ENCODE assay signal across 7 cellular contexts in genomic region chr9:35490155-35490909, GRCh38. TPM values are rescaled to one million over a fixed set of nuclear protein-coding genes. Genes with fewer than 3 reads are reported as not detected.
DNase-seq lines count a peak whose midpoint lies in the region; ATAC-seq and TF ChIP-seq lines count a peak whose summit lies in the region.

No MANE protein-coding gene starts in this region.

- peaks cover 0 to 18% (median 4%) of the 10 kb centered on the region in 4 donors for H3K4me1 ChIP-seq in right lobe of liver

- no peaks in the 10 kb centered on the region for H3K27me3 ChIP-seq in right lobe of liver

- no peak for TF ChIP-seq POLR2A in right lobe of liver (IDR thresholded peaks at IDR 0.05)

- TF ChIP-seq CTCF in GM12864 (IDR thresholded peaks at IDR 0.05; ENCODE audit: low read depth, low read length, missing control alignments): no peak
- no peak for TF ChIP-seq CTCF in choroid plexus epithelial cell (conservative IDR thresholded peaks at IDR 0.05; ENCODE audit: low read depth, low read length)
- TF ChIP-seq CTCF in right lobe of liver (IDR thresholded peaks at IDR 0.05): no peak

- intact Hi-C loops in right lobe of liver (cut with DNase I): no loop called here

- H3K36me3 ChIP-seq in right lobe of liver: no peaks in the 10 kb centered on the region

- no peak for DNase-seq in GM12864 (ENCODE audit: low read depth)
- peak; percentile 59 for DNase-seq in NCI-H1092 treated with DMSO at 0.1 percent for 48 hours (lab: John Stamatoyannopoulos, UW)
- no peak for DNase-seq in choroid plexus epithelial cell (ENCODE audit: low read depth)
- peak; percentile 44 to 68 (median 59) for DNase-seq in right lobe of liver
- peak; percentile 50 for DNase-seq in superior temporal gyrus (ENCODE audit: extremely low spot score)

- 1% methylated on average over 28 of the region's 44 CpGs for WGBS in right lobe of liver (ENCODE audit: insufficient coverage, low coverage, low lambda C conversion rate, missing lambda C conversion rate)

- H3K4me3 ChIP-seq in GM12864 (ENCODE audit: low read depth, low read length) (peak overlapping the region; percentile 54), choroid plexus epithelial cell (ENCODE audit: low read depth, low read length) (peak overlapping the region; percentile 94), right lobe of liver (peak overlapping the region; percentile 67 to 86 (median 74))

- no peaks in the 10 kb centered on the region for H3K9me3 ChIP-seq in right lobe of liver

- peak; percentile 40 to 63 (median 54) for ATAC-seq in right lobe of liver
- ATAC-seq in GM19035 (IDR thresholded peaks at IDR 0.05; ENCODE audit: unreplicated experiment): no peak
- no peak for ATAC-seq in HG03442 (IDR thresholded peaks at IDR 0.05; ENCODE audit: unreplicated experiment)

- H3K27ac ChIP-seq in right lobe of liver: peak overlapping the region; percentile 73 to 93 (median 90)

RNA-seq across cellular contexts. Expression of gene RUSC2, which starts 0.4 kb away (rescaled TPM):
- total RNA-seq in right lobe of liver: 10 to 100 TPM in 2 of 6 experiments, 1 to 10 TPM in 4; 6.0 to 12.9 (median 9.1) TPM

Comparison
In these comparisons a context has a peak if more than half of its experiments do, and no peak if none do; other contexts are left out.
1. DNase-seq: peak in NCI-H1092 treated with DMSO at 0.1 percent for 48 hours (single experiment), right lobe of liver (3 of 3) and superior temporal gyrus (single experiment); none in GM12864 (single experiment) and choroid plexus epithelial cell (single experiment).
2. ATAC-seq: peak in right lobe of liver (4 of 4); none in GM19035 (single experiment) and HG03442 (single experiment).
3. Peak in every context shown above with its lines, with median percentiles within 50 percentile points of each other: H3K4me3 ChIP-seq.